ENCODE assay signal across 26 cellular contexts in the genomic region with DNA sequence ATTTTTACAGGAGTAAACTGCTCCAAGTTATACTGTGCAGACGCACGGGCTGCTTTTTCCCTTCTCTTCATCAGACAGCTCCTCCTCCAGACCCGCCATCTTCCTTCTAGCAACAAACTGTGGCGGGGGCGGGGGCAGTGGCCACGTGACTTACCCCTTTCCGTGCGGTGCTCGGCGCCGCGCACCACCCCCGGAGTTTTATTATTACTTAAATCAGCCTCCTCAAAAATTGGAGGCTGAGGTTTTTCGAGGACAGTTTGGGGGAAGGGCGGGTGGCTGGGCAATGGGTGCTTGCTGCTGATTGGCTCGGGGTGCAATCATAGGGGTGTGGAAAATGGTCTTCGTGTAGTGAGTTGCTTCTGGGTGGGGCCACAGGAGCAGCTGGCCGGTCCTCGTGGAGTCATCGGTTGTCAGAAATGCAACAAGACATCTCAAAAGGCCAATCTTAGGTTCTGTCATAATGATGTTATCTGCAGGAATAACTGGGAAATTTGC.
A peak's percentile ranks its signal among the peaks of the same experiment; 100 is the strongest.
DNase-seq lines count a peak whose midpoint lies in the region; ATAC-seq, FAIRE-seq and TF ChIP-seq lines count a peak whose summit lies in the region.
"Had no signal": no experiment of that assay in that cellular context is flagged by ENCODE, and none has a peak within 500 bp of the region (broad histone marks: within the 10 kb centered on the region; RNA-seq: fewer than 3 reads in every experiment).

No MANE protein-coding gene starts in this region.

- ATAC-seq in HG02763 (IDR thresholded peaks at IDR 0.05; ENCODE audit: unreplicated experiment), result no peak
- ATAC-seq: activated CD8-positive, alpha-beta memory T cell treated with anti-CD3 and anti-CD28 coated beads, Interleukin-2, amount 10 ng/mL, durations not matched to agents 7 days and 5 days; gastrocnemius medialis; stimulated activated memory B cell treated with anti-CD40 and anti-IgM and Interleukin-4, amounts not matched to agents 10 μg/mL and 1 μg/mL and 100 μg/mL, for 72 hours had no signal

- POLR2A ChIA-PET in A673 (lab: Charles Lee; ENCODE audit: low non-redundant PET), result no interaction called here

- CTCF ChIA-PET in A673 (lab: Charles Lee), result no interaction called here

- no peak overlapping the region for H3K9ac ChIP-seq in rectal smooth muscle tissue (ENCODE audit: low read length)
- H3K9ac ChIP-seq: neural progenitor cell had no signal

- no peaks in the 10 kb centered on the region for H3K27me3 ChIP-seq in brain microvascular endothelial cell (replicated peaks)
- no peaks in the 10 kb centered on the region for H3K27me3 ChIP-seq in rectal smooth muscle tissue (ENCODE audit: control insufficient read depth, insufficient read depth, low read length)
- peaks cover 0 to 2% of the 10 kb centered on the region in 2 donors for H3K27me3 ChIP-seq in small intestine (ENCODE audit: control insufficient read depth in 2 of 2, insufficient read depth in 2 of 2, low read length in 2 of 2)
- H3K27me3 ChIP-seq in A673 (replicated peaks; ENCODE audit: insufficient read depth, low read depth, low read length, poor library complexity), result no peaks in the 10 kb centered on the region
- H3K27me3 ChIP-seq: gastrocnemius medialis, neural progenitor cell had no signal

- no peak overlapping the region for H3K4me3 ChIP-seq in brain microvascular endothelial cell (ENCODE audit: low read depth, low read length)
- H3K4me3 ChIP-seq in rectal smooth muscle tissue (ENCODE audit: low read length), result peak overlapping the region; percentile 41
- H3K4me3 ChIP-seq in small intestine (ENCODE audit: low read depth in 1 of 2, low read length in 2 of 2), result no peak overlapping the region
- H3K4me3 ChIP-seq in A673 (ENCODE audit: low read depth, low read length, poor library complexity, severe bottlenecking), result no peak overlapping the region
- H3K4me3 ChIP-seq: gastrocnemius medialis, neural progenitor cell, thoracic aorta had no signal

- peak overlapping the region; percentile 5 for H3K27ac ChIP-seq in brain microvascular endothelial cell
- no peak overlapping the region for H3K27ac ChIP-seq in rectal smooth muscle tissue (ENCODE audit: low read depth, low read length)
- no peak overlapping the region for H3K27ac ChIP-seq in small intestine (ENCODE audit: low read depth in 1 of 2, low read length in 1 of 2)
- no peak overlapping the region for H3K27ac ChIP-seq in A673 (ENCODE audit: low read depth, low read length, poor library complexity, severe bottlenecking)
- H3K27ac ChIP-seq: gastrocnemius medialis, neural progenitor cell, thoracic aorta had no signal

- FAIRE-seq in small intestine (lab: Jason Lieb, UNC) (no peak), D721Med (lab: Jason Lieb, UNC) (no peak)
- FAIRE-seq: GM12892, H54 had no signal

- no peaks in the 10 kb centered on the region for H3K36me3 ChIP-seq in brain microvascular endothelial cell (replicated peaks)
- H3K36me3 ChIP-seq in rectal smooth muscle tissue (ENCODE audit: control insufficient read depth, insufficient read depth, low read length), result no peaks in the 10 kb centered on the region
- no peaks in the 10 kb centered on the region for H3K36me3 ChIP-seq in small intestine (ENCODE audit: control insufficient read depth in 2 of 2, insufficient read depth in 2 of 2, low read length in 2 of 2)
- no peaks in the 10 kb centered on the region for H3K36me3 ChIP-seq in A673 (ENCODE audit: insufficient read depth, low read length, poor library complexity, severe bottlenecking)
- H3K36me3 ChIP-seq: gastrocnemius medialis, neural progenitor cell, thoracic aorta had no signal

- no peak for TF ChIP-seq CTCF in brain microvascular endothelial cell (IDR thresholded peaks at IDR 0.05; ENCODE audit: low read depth, low read length, missing control alignments)
- TF ChIP-seq CTCF in A673 (conservative IDR thresholded peaks at IDR 0.05; ENCODE audit: low read depth, low read length), result no peak
- TF ChIP-seq CTCF in D721Med (IDR thresholded peaks at IDR 0.05; ENCODE audit: insufficient read depth, missing control alignments), result no peak

- in situ Hi-C loops in brain microvascular endothelial cell (cut with HindIII; ENCODE audit: low pct_ligation_motif_present, low sequenced_read_pairs), result no loop called here

- BruUV-seq in A673 (replicated peaks; lab: Mats Ljungman, UMichigan), result no TSS peak

- no peaks in the 10 kb centered on the region for H3K4me1 ChIP-seq in rectal smooth muscle tissue (ENCODE audit: control insufficient read depth, insufficient read depth, low read length)
- H3K4me1 ChIP-seq in small intestine (ENCODE audit: control insufficient read depth in 2 of 2, insufficient read depth in 1 of 2, low read depth in 1 of 2, low read length in 1 of 2), result no peaks in the 10 kb centered on the region
- H3K4me1 ChIP-seq in A673 (ENCODE audit: insufficient read depth, low read length, poor library complexity, severe bottlenecking), result no peaks in the 10 kb centered on the region
- H3K4me1 ChIP-seq: gastrocnemius medialis had no signal

- H3K9me3 ChIP-seq in small intestine (ENCODE audit: control insufficient read depth, low read depth) (no peaks in the 10 kb centered on the region), A673 (ENCODE audit: low read depth, low read length, poor library complexity, severe bottlenecking) (no peaks in the 10 kb centered on the region)
- H3K9me3 ChIP-seq: gastrocnemius medialis, thoracic aorta had no signal

- DNase-seq in EL (peak; percentile 46), NCI-H69 (lab: John Stamatoyannopoulos, UW) (peak; percentile 8), brain microvascular endothelial cell (no peak), small intestine (no peak), A673 (ENCODE audit: low spot score) (no peak), D721Med (ENCODE audit: insufficient read length, low spot score) (no peak)
- DNase-seq: activated CD4-positive, alpha-beta T cell treated with anti-CD3 and anti-CD28 coated beads, Interleukin-2, amount 10 ng/mL, durations not matched to agents 24 days and 14 days; activated CD8-positive, alpha-beta memory T cell treated with anti-CD3 and anti-CD28 coated beads, Interleukin-2, amount 10 ng/mL, durations not matched to agents 7 days and 5 days; CD8-positive, alpha-beta memory T cell; DMS79 treated with DMSO at 0.1 percent for 48 hours; effector CD8-positive, alpha-beta T cell; erythroblast; gastrocnemius medialis; islet precursor cell; MM.1S; NCI-H1436; NCI-H526 treated with DMSO at 0.1 percent for 48 hours; SHP77 treated with DMSO at 0.1 percent for 48 hours; stimulated activated CD4-positive, alpha-beta T cell treated with anti-CD3 and anti-CD28 coated beads, Interleukin-2, amount 100 ng/mL, for 24 hours had no signal

- intact Hi-C loops in A673 (cut with micrococcal nuclease; ENCODE audit: unreplicated experiment), result no loop called here

- 87 to 88% (median 87%) methylated on average over 20 of the region's 20 CpGs for WGBS in small intestine, 3 donors

Comparison
In these comparisons a context has a peak if more than half of its experiments do, and no peak if none do; other contexts are left out.
1. DNase-seq: peak in EL (single experiment) and NCI-H69 (single experiment); none in brain microvascular endothelial cell (single experiment), small intestine (single experiment), A673 (single experiment) and D721Med (single experiment).